ENCODE assay signal across 23 cellular contexts in the genomic region with DNA sequence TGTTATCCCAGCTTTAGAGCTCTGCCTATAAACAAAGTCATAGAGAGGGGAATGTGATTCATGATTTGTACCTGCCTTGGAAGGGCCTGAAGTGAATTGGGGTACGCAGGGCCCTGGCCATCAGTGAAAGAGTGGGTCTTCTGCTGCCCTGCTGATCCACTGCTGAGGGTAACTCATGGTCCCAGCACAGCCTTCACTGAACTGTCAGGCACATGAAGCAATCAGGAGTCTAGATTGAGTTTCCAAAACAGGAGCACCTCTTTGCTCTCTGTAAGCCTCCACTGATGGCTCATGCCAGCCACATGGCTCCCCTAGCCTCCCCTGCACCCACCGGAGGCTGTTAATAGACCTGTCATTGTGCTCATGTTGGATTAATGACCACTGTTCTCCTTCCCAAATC.
"Had no signal": no experiment of that assay in that cellular context is flagged by ENCODE, and none has a peak within 500 bp of the region (broad histone marks: within the 10 kb centered on the region; RNA-seq: fewer than 3 reads in every experiment).

No MANE protein-coding gene starts in this region.

- H3K4me2 ChIP-seq: smooth muscle cell had no signal

- DNase-seq: endodermal cell; erythroblast; glutamatergic neuron; kidney; left cardiac atrium; left ventricle myocardium inferior; lower lobe of right lung; midbrain; naive thymus-derived CD4-positive, alpha-beta T cell; nephron progenitor cell; ovary; right cardiac atrium; stimulated activated CD4-positive, alpha-beta T cell treated with anti-CD3 and anti-CD28 coated beads, Interleukin-2, amount 100 ng/mL, for 48 hours; stimulated activated CD8-positive, alpha-beta memory T cell treated with anti-CD3 and anti-CD28 coated beads, Interleukin-4, amount 100 ng/mL, for 48 hours; stimulated activated naive CD8-positive, alpha-beta T cell treated with anti-CD3 and anti-CD28 coated beads, Interleukin-15, Interleukin-2, amounts not matched to agents 100 U/mL and 50 U/mL, for 24 hours; upper lobe of left lung had no signal

- ATAC-seq: left cardiac atrium; lower lobe of right lung; naive thymus-derived CD4-positive, alpha-beta T cell; right cardiac atrium; stimulated activated effector memory CD8-positive, alpha-beta T cell treated with anti-CD3 and anti-CD28 coated beads, Interleukin-12 subunit alpha, Interleukin-12 subunit beta, amount 100 ng/mL, for 72 hours; stimulated activated naive CD8-positive, alpha-beta T cell treated with anti-CD3 and anti-CD28 coated beads, Interleukin-15, Interleukin-2, amounts not matched to agents 100 U/mL and 50 U/mL, for 24 hours had no signal

- H3K27ac ChIP-seq: left ventricle myocardium inferior, lower lobe of right lung, neutrophil, ovary, vagina had no signal

- H3K27ac Mint-ChIP-seq: dendritic cell treated with granulocyte-macrophage colony-stimulating factor and Interleukin-4, amounts not matched to agents 40 ng/mL and 50 ng/mL, for 4 days; endodermal cell; memory B cell; naive thymus-derived CD4-positive, alpha-beta T cell; nephron progenitor cell; stimulated activated effector memory CD8-positive, alpha-beta T cell treated with anti-CD3 and anti-CD28 coated beads, Interleukin-12 subunit alpha, Interleukin-12 subunit beta, amount 100 ng/mL, for 72 hours had no signal

- H3K36me3 Mint-ChIP-seq: memory B cell; naive thymus-derived CD4-positive, alpha-beta T cell; stimulated activated effector memory CD8-positive, alpha-beta T cell treated with anti-CD3 and anti-CD28 coated beads, Interleukin-12 subunit alpha, Interleukin-12 subunit beta, amount 100 ng/mL, for 72 hours had no signal

- H3K36me3 ChIP-seq: left ventricle myocardium inferior, lower lobe of right lung, neutrophil, ovary, upper lobe of left lung, vagina had no signal

- H3K27me3 Mint-ChIP-seq: central memory CD8-positive, alpha-beta T cell had no signal

- H3K4me3 Mint-ChIP-seq: central memory CD8-positive, alpha-beta T cell; dendritic cell treated with granulocyte-macrophage colony-stimulating factor and Interleukin-4, amounts not matched to agents 40 ng/mL and 50 ng/mL, for 4 days; endodermal cell; memory B cell; naive thymus-derived CD4-positive, alpha-beta T cell; nephron progenitor cell; stimulated activated effector memory CD8-positive, alpha-beta T cell treated with anti-CD3 and anti-CD28 coated beads, Interleukin-12 subunit alpha, Interleukin-12 subunit beta, amount 100 ng/mL, for 72 hours had no signal

- H3K4me1 ChIP-seq: left ventricle myocardium inferior had no signal

- H3K9me3 Mint-ChIP-seq: central memory CD8-positive, alpha-beta T cell; dendritic cell treated with granulocyte-macrophage colony-stimulating factor and Interleukin-4, amounts not matched to agents 40 ng/mL and 50 ng/mL, for 4 days; endodermal cell; memory B cell; naive thymus-derived CD4-positive, alpha-beta T cell; nephron progenitor cell; stimulated activated effector memory CD8-positive, alpha-beta T cell treated with anti-CD3 and anti-CD28 coated beads, Interleukin-12 subunit alpha, Interleukin-12 subunit beta, amount 100 ng/mL, for 72 hours had no signal

- H3K4me3 ChIP-seq: left ventricle myocardium inferior, lower lobe of right lung, ovary, smooth muscle cell, upper lobe of left lung, vagina had no signal

- H3K27me3 ChIP-seq: ovary, upper lobe of left lung, vagina had no signal

- H3K9me3 ChIP-seq: left ventricle myocardium inferior, lower lobe of right lung, neutrophil, ovary, upper lobe of left lung, vagina had no signal

- H3K4me1 Mint-ChIP-seq: central memory CD8-positive, alpha-beta T cell; endodermal cell; memory B cell; naive thymus-derived CD4-positive, alpha-beta T cell; stimulated activated effector memory CD8-positive, alpha-beta T cell treated with anti-CD3 and anti-CD28 coated beads, Interleukin-12 subunit alpha, Interleukin-12 subunit beta, amount 100 ng/mL, for 72 hours had no signal
